Comparison of ENCODE assay signal across 24 cellular contexts in genomic region chr17:67040652-67041051, GRCh38. TPM values are rescaled to one million over a fixed set of nuclear protein-coding genes. Genes with fewer than 3 reads are reported as not detected.
DNase-seq lines count a peak whose midpoint lies in the region; ATAC-seq, FAIRE-seq and TF ChIP-seq lines count a peak whose summit lies in the region.
"Had no signal": no experiment of that assay in that cellular context is flagged by ENCODE, and none has a peak within 500 bp of the region (broad histone marks: within the 10 kb centered on the region; RNA-seq: fewer than 3 reads in every experiment).

No MANE protein-coding gene starts in this region.

- no peak overlapping the region for H2BK15ac ChIP-seq in IMR-90 (ENCODE audit: low read depth, low read length)

- no peak overlapping the region for H4K8ac ChIP-seq in IMR-90 (ENCODE audit: low read depth in 2 of 2, low read length in 2 of 2)

- no peaks in the 10 kb centered on the region for H4K20me1 ChIP-seq in BLaER1
- H4K20me1 ChIP-seq in IMR-90 (ENCODE audit: insufficient read depth, low read length), result no peaks in the 10 kb centered on the region
- no peaks in the 10 kb centered on the region for H4K20me1 ChIP-seq in osteoblast (ENCODE audit: insufficient read depth, low read length)

- no peak overlapping the region for H2BK5ac ChIP-seq in IMR-90 (ENCODE audit: low read depth, low read length, poor library complexity, severe bottlenecking)

- no peak overlapping the region for H3K23ac ChIP-seq in IMR-90 (ENCODE audit: low read depth, low read length)

- H4K5ac ChIP-seq in IMR-90 (ENCODE audit: low read depth, low read length), result no peak overlapping the region

- FAIRE-seq in kidney (lab: Jason Lieb, UNC) (no peak), pancreas (lab: Jason Lieb, UNC) (no peak)
- FAIRE-seq: A549, G401.6, GM12892, H54 had no signal

- POLR2A ChIA-PET in IMR-90 (lab: Charles Lee; ENCODE audit: unreplicated experiment), result no interaction called here
- POLR2A ChIA-PET in MCF 10A (lab: Yijun Ruan, JAX), result no interaction called here

- DNase-seq in IMR-90 (no peak), kidney (peak; percentile 15), osteoblast (ENCODE audit: insufficient read length, low spot score, missing footprints) (peak; percentile 72), pancreas (no peak), MCF 10A (ENCODE audit: unreplicated experiment) (no peak)
- DNase-seq in activated CD8-positive, alpha-beta memory T cell treated with anti-CD3 and anti-CD28 coated beads, Interleukin-2, amount 50 U/mL, for 4 hours, result no peak
- DNase-seq: 8988T; ACHN; AML-193; BE2C; Caco-2; CD4-positive, CD25-positive, alpha-beta regulatory T cell; CD8-positive, alpha-beta T cell; DMS153; DND-41; GOT3; HFFc6 had no signal

- H3K18ac ChIP-seq in IMR-90 (ENCODE audit: low read depth, low read length), result no peak overlapping the region

- no peak for TF ChIP-seq RAD21 in IMR-90 (IDR thresholded peaks at IDR 0.05; ENCODE audit: low read length)

- H3K4me2 ChIP-seq in BLaER1 (peak overlapping the region; percentile 54), IMR-90 (ENCODE audit: low read depth, low read length) (no peak overlapping the region), osteoblast (ENCODE audit: insufficient read depth, low read length) (no peak overlapping the region)
- H3K4me2 ChIP-seq: A549 had no signal

- H3K27ac ChIP-seq in BLaER1, result no peak overlapping the region
- H3K27ac ChIP-seq in IMR-90 (ENCODE audit: insufficient read depth, low read length), result no peak overlapping the region
- no peak overlapping the region for H3K27ac ChIP-seq in kidney (ENCODE audit: low read depth in 2 of 2, low read length in 2 of 2)
- H3K27ac ChIP-seq in osteoblast (ENCODE audit: low read depth, low read length), result no peak overlapping the region
- H3K27ac ChIP-seq in pancreas, result no peak overlapping the region
- H3K27ac ChIP-seq: A549, C4-2B had no signal

- peaks cover 42% of the 10 kb centered on the region for H3K27me3 Mint-ChIP-seq in MCF 10A (ENCODE audit: insufficient read depth, unreplicated experiment)

- no peak overlapping the region for H4K91ac ChIP-seq in IMR-90 (ENCODE audit: insufficient read depth, low read depth, low read length)

- H3K79me1 ChIP-seq in IMR-90 (ENCODE audit: low read depth in 1 of 2, low read length in 2 of 2), result no peaks in the 10 kb centered on the region

- H2AK9ac ChIP-seq in IMR-90 (replicated peaks; ENCODE audit: low read depth, low read length, poor library complexity), result no peak overlapping the region

- in situ Hi-C loops in IMR-90 (cut with MboI; ENCODE audit: low sequenced_read_pairs), result no loop called here

- no peaks in the 10 kb centered on the region for H3K9me3 ChIP-seq in BLaER1
- no peaks in the 10 kb centered on the region; the same call in 1 of the 2 replicates for H3K9me3 ChIP-seq in IMR-90 (ENCODE audit: control insufficient read depth, insufficient read depth, low read length)
- no peaks in the 10 kb centered on the region for H3K9me3 ChIP-seq in kidney (ENCODE audit: control insufficient read depth in 1 of 2, low read length in 2 of 2)
- no peaks in the 10 kb centered on the region for H3K9me3 ChIP-seq in osteoblast (ENCODE audit: low read depth, low read length)
- H3K9me3 ChIP-seq in pancreas, result no peaks in the 10 kb centered on the region
- H3K9me3 ChIP-seq: A549, Caco-2, HAP-1 had no signal

- dilution Hi-C loops in IMR-90 (cut with HindIII; ENCODE audit: low sequenced_read_pairs, unreplicated experiment), result no loop called here

- intact Hi-C loops in IMR-90 (cut with micrococcal nuclease), result no loop called here
- intact Hi-C loops in kidney (cut with DNase I), result no loop called here
- intact Hi-C loops in pancreas (cut with DNase I), result no loop called here
- intact Hi-C loops in MCF 10A (cut with micrococcal nuclease), result no loop called here

- no peaks in the 10 kb centered on the region for H3K27me3 ChIP-seq in BLaER1
- H3K27me3 ChIP-seq in IMR-90 (ENCODE audit: control insufficient read depth, insufficient read depth, low read length), result peaks cover 58% of the 10 kb centered on the region
- H3K27me3 ChIP-seq in osteoblast (ENCODE audit: insufficient read depth, low read length), result peaks cover 18% of the 10 kb centered on the region
- no peaks in the 10 kb centered on the region for H3K27me3 ChIP-seq in pancreas
- H3K27me3 ChIP-seq: BE2C had no signal

- CTCF ChIA-PET in IMR-90 (lab: Yijun Ruan, JAX), result no interaction called here
- CTCF ChIA-PET in MCF 10A (lab: Yijun Ruan, JAX), result no interaction called here

- H2BK120ac ChIP-seq in IMR-90 (ENCODE audit: low read depth, low read length), result no peak overlapping the region

- H3K4me1 ChIP-seq in BLaER1 (peaks cover 18% of the 10 kb centered on the region), IMR-90 (ENCODE audit: control insufficient read depth, insufficient read depth, low read length) (no peaks in the 10 kb centered on the region), kidney (ENCODE audit: control insufficient read depth in 1 of 2, insufficient read depth in 1 of 2, low read depth in 1 of 2, low read length in 2 of 2) (no peaks in the 10 kb centered on the region), osteoblast (ENCODE audit: insufficient read depth, low read length) (no peaks in the 10 kb centered on the region), pancreas (no peaks in the 10 kb centered on the region)
- H3K4me1 ChIP-seq: A549, HAP-1 had no signal

- no peaks in the 10 kb centered on the region for H3K79me2 ChIP-seq in osteoblast (ENCODE audit: insufficient read depth, low read length)

- no peaks in the 10 kb centered on the region for H3K36me3 ChIP-seq in BLaER1
- no peaks in the 10 kb centered on the region for H3K36me3 ChIP-seq in IMR-90 (ENCODE audit: control insufficient read depth, insufficient read depth, low read length)
- no peaks in the 10 kb centered on the region for H3K36me3 ChIP-seq in kidney (ENCODE audit: control insufficient read depth in 1 of 2, insufficient read depth in 2 of 2, low read length in 2 of 2)
- no peaks in the 10 kb centered on the region for H3K36me3 ChIP-seq in osteoblast (ENCODE audit: insufficient read depth, low read length)
- H3K36me3 ChIP-seq in pancreas, result no peaks in the 10 kb centered on the region
- H3K36me3 ChIP-seq: BE2C, HAP-1 had no signal

- no peak overlapping the region for H3K4ac ChIP-seq in IMR-90 (ENCODE audit: low read depth, low read length)

- no peak overlapping the region for H2BK20ac ChIP-seq in IMR-90 (ENCODE audit: low read depth, low read length)

- no peak overlapping the region for H2AK5ac ChIP-seq in IMR-90 (ENCODE audit: low read depth, low read length)

- peaks cover 5% of the 10 kb centered on the region for H3K4me1 Mint-ChIP-seq in MCF 10A (ENCODE audit: insufficient read depth, unreplicated experiment)

- H3K36me3 Mint-ChIP-seq in MCF 10A (ENCODE audit: insufficient read depth, unreplicated experiment), result no peaks in the 10 kb centered on the region
- H3K36me3 Mint-ChIP-seq: CD4-positive, CD25-positive, alpha-beta regulatory T cell; CD8-positive, alpha-beta T cell had no signal

- TF ChIP-seq POLR2A in IMR-90 (IDR thresholded peaks at IDR 0.05; ENCODE audit: low read depth, low read length), result no peak

- no TSS peak for BruUV-seq in IMR-90 (replicated peaks; lab: Mats Ljungman, UMichigan)
- no TSS peak for BruUV-seq in MCF 10A (replicated peaks; lab: Mats Ljungman, UMichigan)

- H3K9ac ChIP-seq in BLaER1, result no peak overlapping the region
- H3K9ac ChIP-seq in IMR-90 (ENCODE audit: low read depth, low read length), result no peak overlapping the region
- H3K9ac ChIP-seq in kidney (ENCODE audit: low read length in 2 of 2), result no peak overlapping the region

- no peak overlapping the region for H3K27ac Mint-ChIP-seq in MCF 10A (ENCODE audit: low read depth, unreplicated experiment)
- H3K27ac Mint-ChIP-seq: CD4-positive, CD25-positive, alpha-beta regulatory T cell; CD8-positive, alpha-beta T cell; HFFc6 had no signal

- peaks cover 8% of the 10 kb centered on the region for H3K9me3 Mint-ChIP-seq in MCF 10A (ENCODE audit: unreplicated experiment)
- H3K9me3 Mint-ChIP-seq: CD8-positive, alpha-beta T cell; HFFc6 had no signal

- H3K56ac ChIP-seq in IMR-90 (ENCODE audit: extremely low read depth, insufficient read depth, low read length), result no peak overlapping the region

- H3K9me1 ChIP-seq in IMR-90 (ENCODE audit: insufficient read depth, low read length), result no peaks in the 10 kb centered on the region

- no peak overlapping the region for H3K4me3 Mint-ChIP-seq in MCF 10A (ENCODE audit: unreplicated experiment)
- H3K4me3 Mint-ChIP-seq: CD4-positive, CD25-positive, alpha-beta regulatory T cell; CD8-positive, alpha-beta T cell; HFFc6 had no signal

- 100% methylated on average over 1 of the region's 6 CpGs; no CpG with 5 or more reads in 1 of the 2 experiments for WGBS in IMR-90 (ENCODE audit: extremely low coverage in 2 of 2, insufficient read length in 1 of 2), 2 experiments
- 90 to 95% methylated on average over 6 of the region's 6 CpGs for WGBS in pancreas, 2 donors

- H3K14ac ChIP-seq in IMR-90 (replicated peaks; ENCODE audit: low read depth, low read length), result no peak overlapping the region

- no peak for ATAC-seq in IMR-90 (ENCODE audit: low read depth)
- no peak for ATAC-seq in pancreas
- ATAC-seq: A549; CD8-positive, alpha-beta T cell had no signal

- no peak for TF ChIP-seq CTCF in IMR-90 (conservative IDR thresholded peaks at IDR 0.05; ENCODE audit: low read depth, low read length)
- TF ChIP-seq CTCF in kidney (IDR thresholded peaks at IDR 0.05; ENCODE audit: borderline replicate concordance, extremely low read depth, insufficient read depth), result no peak
- TF ChIP-seq CTCF in osteoblast (IDR thresholded peaks at IDR 0.05; ENCODE audit: extremely low read depth, low read depth, low read length), result no peak
- TF ChIP-seq CTCF in pancreas (IDR thresholded peaks at IDR 0.05), result no peak
- no peak for TF ChIP-seq CTCF in MCF 10A (IDR thresholded peaks at IDR 0.05; ENCODE audit: unreplicated experiment)

- no peak overlapping the region for H2AFZ ChIP-seq in IMR-90 (replicated peaks; ENCODE audit: low read length, poor library complexity)
- no peak overlapping the region for H2AFZ ChIP-seq in osteoblast (ENCODE audit: low read length)

- H3K4me3 ChIP-seq in BLaER1, result no peak overlapping the region
- H3K4me3 ChIP-seq in IMR-90 (ENCODE audit: insufficient read depth, low read depth, low read length), result no peak overlapping the region
- no peak overlapping the region for H3K4me3 ChIP-seq in kidney (ENCODE audit: low read length in 2 of 2)
- no peak overlapping the region for H3K4me3 ChIP-seq in osteoblast (ENCODE audit: insufficient read depth, low read length)
- no peak overlapping the region for H3K4me3 ChIP-seq in pancreas
- H3K4me3 ChIP-seq: A549, HAP-1 had no signal

TF ChIP-seq in IMR-90, 13 proteins besides CTCF, POLR2A, EP300 and RAD21:
- TF ChIP-seq FOS (IDR thresholded peaks at IDR 0.05; ENCODE audit: low read depth, low read length) (no peak), CEBPB (IDR thresholded peaks at IDR 0.05; ENCODE audit: low read depth, low read length) (peak; percentile 39; the same call in 1 of the 2 replicates)

RNA-seq across cellular contexts. Expression of gene CACNG1, which starts 3.7 kb away (rescaled TPM):
- not detected in 2 replicates for total RNA-seq in IMR-90 (2012; rRNA removed)
- not detected in 2 replicates for polyA plus RNA-seq in IMR-90 (2012; rRNA removed)
- not detected in 2 replicates for polyA plus RNA-seq in IMR-90 (2012; cell fraction: cytosol; rRNA removed)
- polyA plus RNA-seq in IMR-90 (2012; cell fraction: nucleus; rRNA removed; ENCODE audit: low replicate concordance), result not detected in 2 replicates
- not detected for total RNA-seq in kidney
- polyA plus RNA-seq in kidney (ENCODE audit: insufficient read depth, low read depth, low replicate concordance), result not detected
- total RNA-seq in osteoblast, result not detected in 2 replicates
- not detected for total RNA-seq in pancreas
- under 1 TPM in 1 of 2 donors, not detected in 1; 0.35 TPM for polyA plus RNA-seq in pancreas
- total RNA-seq in MCF 10A (2022), result not detected in 2 replicates
- total RNA-seq: Caco-2; CD4-positive, CD25-positive, alpha-beta regulatory T cell; CD8-positive, alpha-beta T cell; HFFc6 had no signal
- polyA plus RNA-seq: CD4-positive, CD25-positive, alpha-beta regulatory T cell had no signal

Comparison
In these comparisons a context has a peak if more than half of its experiments do, and no peak if none do; other contexts are left out.
1. DNase-seq: peak in kidney (single experiment) and osteoblast (single experiment); none in IMR-90 (single experiment), activated CD8-positive, alpha-beta memory T cell treated with anti-CD3 and anti-CD28 coated beads, Interleukin-2, amount 50 U/mL, for 4 hours (single experiment), pancreas (0 of 6) and MCF 10A (single experiment).